ENCODE assay signal across 8 cellular contexts in genomic region chr13:75870397-75870801, GRCh38.
DNase-seq lines count a peak whose midpoint lies in the region; ATAC-seq, FAIRE-seq and TF ChIP-seq lines count a peak whose summit lies in the region.

No MANE protein-coding gene starts in this region.

- H4K20me1 ChIP-seq in PC-3 (ENCODE audit: low read length) = no peaks in the 10 kb centered on the region

- peak overlapping the region; percentile 97 for H2AFZ ChIP-seq in PC-3 (ENCODE audit: low read length)

- peak; percentile 51 for ATAC-seq in GM18517 (IDR thresholded peaks at IDR 0.05; ENCODE audit: unreplicated experiment)
- ATAC-seq in PC-3 = peak; percentile 30
- no peak for ATAC-seq in GM18907 (IDR thresholded peaks at IDR 0.05; ENCODE audit: unreplicated experiment)

- no peaks in the 10 kb centered on the region for H3K9me3 ChIP-seq in BE2C
- no peaks in the 10 kb centered on the region for H3K9me3 ChIP-seq in PC-3 (ENCODE audit: low read length)

- peak; percentile 96 for FAIRE-seq in islet of Langerhans (lab: Jason Lieb, UNC)

- peak overlapping the region; percentile 70 for H3K9ac ChIP-seq in PC-3 (ENCODE audit: low read length)

- POLR2A ChIA-PET in PC-3 (lab: Charles Lee; ENCODE audit: unreplicated experiment) = interaction anchor here (0.6 kb wide), 1 partner anchor 916 kb away, joined by 3 read pairs; no protein-coding TSS in a partner anchor

- H3K4me2 ChIP-seq in PC-3 (ENCODE audit: low read length) = peak overlapping the region; percentile 98

- CTCF ChIA-PET in PC-3 (lab: Charles Lee) = interaction anchor here (0.8 kb wide), 1 partner anchor 148 kb away, joined by 3 read pairs; no protein-coding TSS in a partner anchor

- DNase-seq in BE2C (no peak), PC-3 (peak; percentile 56), astrocyte of the spinal cord (ENCODE audit: low read depth, low spot score) (no peak), stromal cell of bone marrow (ENCODE audit: low read depth) (peak; percentile 13), kidney glomerular epithelial cell (lab: John Stamatoyannopoulos, UW) (no peak)

- H3K4me1 ChIP-seq in BE2C (no peaks in the 10 kb centered on the region), PC-3 (ENCODE audit: insufficient read depth, low read length) (peaks cover 7% of the 10 kb centered on the region)

- intact Hi-C loops in PC-3 (cut with micrococcal nuclease) = loop anchor here (1.0 to 10.0 kb wide), 5 partner anchors 184 to 1032 kb away; no protein-coding TSS in a partner anchor

- no peak overlapping the region for H3K27ac ChIP-seq in PC-3 (ENCODE audit: low read length)

- peak; percentile 77 for TF ChIP-seq CTCF in BE2C (IDR thresholded peaks at IDR 0.05; ENCODE audit: low read depth, low read length)
- TF ChIP-seq CTCF in PC-3 (conservative IDR thresholded peaks at IDR 0.05; ENCODE audit: low read depth, low read length) = peak; percentile 82
- TF ChIP-seq CTCF in astrocyte of the spinal cord (IDR thresholded peaks at IDR 0.05; ENCODE audit: low read depth, low read length) = peak; percentile 68

- H3F3A ChIP-seq in PC-3 (ENCODE audit: low read length, unreplicated experiment) = no peaks in the 10 kb centered on the region

- H3K27me3 ChIP-seq in BE2C (peaks cover 9% of the 10 kb centered on the region; the same call in 1 of the 2 replicates), PC-3 (ENCODE audit: low read length) (no peaks in the 10 kb centered on the region)

- H3K4me3 ChIP-seq in BE2C (ENCODE audit: low read depth, low read length) = peak overlapping the region; percentile 38
- H3K4me3 ChIP-seq in PC-3 (ENCODE audit: low read length) = peak overlapping the region; percentile 84
- peak overlapping the region; percentile 30 for H3K4me3 ChIP-seq in astrocyte of the spinal cord (ENCODE audit: low read depth, low read length)

- no TSS peak for BruUV-seq in PC-3 (replicated peaks; lab: Mats Ljungman, UMichigan)

- in situ Hi-C loops in astrocyte of the spinal cord (cut with HindIII; ENCODE audit: low sequenced_read_pairs) = no loop called here

- H3K9me2 ChIP-seq in PC-3 (replicated peaks; ENCODE audit: low read length) = no peaks in the 10 kb centered on the region

- no peaks in the 10 kb centered on the region for H3K79me2 ChIP-seq in PC-3 (ENCODE audit: low read length)

- no peaks in the 10 kb centered on the region for H3K36me3 ChIP-seq in BE2C
- no peaks in the 10 kb centered on the region for H3K36me3 ChIP-seq in PC-3 (ENCODE audit: low read depth, low read length)

Comparison
In these comparisons a context has a peak if more than half of its experiments do, and no peak if none do; other contexts are left out.
1. DNase-seq: peak in PC-3 (single experiment) and stromal cell of bone marrow (single experiment); none in BE2C (single experiment), astrocyte of the spinal cord (single experiment) and kidney glomerular epithelial cell (single experiment).
2. H3K4me3 ChIP-seq: peak in every context shown above with its lines; median percentile 84 in PC-3; 38 in BE2C; 30 in astrocyte of the spinal cord.
3. Peak in every context shown above with its lines, with median percentiles within 50 percentile points of each other: CTCF ChIP-seq.